ENCODE assay signal across 1 cellular context in genomic region chr22:37564111-37564711, GRCh38.
TF ChIP-seq lines count a peak whose summit lies in the region.

No MANE protein-coding gene starts in this region.

TF ChIP-seq in HepG2, 621 proteins besides CTCF, POLR2A, EP300 and RAD21:
- TF ChIP-seq, protein P1, sequence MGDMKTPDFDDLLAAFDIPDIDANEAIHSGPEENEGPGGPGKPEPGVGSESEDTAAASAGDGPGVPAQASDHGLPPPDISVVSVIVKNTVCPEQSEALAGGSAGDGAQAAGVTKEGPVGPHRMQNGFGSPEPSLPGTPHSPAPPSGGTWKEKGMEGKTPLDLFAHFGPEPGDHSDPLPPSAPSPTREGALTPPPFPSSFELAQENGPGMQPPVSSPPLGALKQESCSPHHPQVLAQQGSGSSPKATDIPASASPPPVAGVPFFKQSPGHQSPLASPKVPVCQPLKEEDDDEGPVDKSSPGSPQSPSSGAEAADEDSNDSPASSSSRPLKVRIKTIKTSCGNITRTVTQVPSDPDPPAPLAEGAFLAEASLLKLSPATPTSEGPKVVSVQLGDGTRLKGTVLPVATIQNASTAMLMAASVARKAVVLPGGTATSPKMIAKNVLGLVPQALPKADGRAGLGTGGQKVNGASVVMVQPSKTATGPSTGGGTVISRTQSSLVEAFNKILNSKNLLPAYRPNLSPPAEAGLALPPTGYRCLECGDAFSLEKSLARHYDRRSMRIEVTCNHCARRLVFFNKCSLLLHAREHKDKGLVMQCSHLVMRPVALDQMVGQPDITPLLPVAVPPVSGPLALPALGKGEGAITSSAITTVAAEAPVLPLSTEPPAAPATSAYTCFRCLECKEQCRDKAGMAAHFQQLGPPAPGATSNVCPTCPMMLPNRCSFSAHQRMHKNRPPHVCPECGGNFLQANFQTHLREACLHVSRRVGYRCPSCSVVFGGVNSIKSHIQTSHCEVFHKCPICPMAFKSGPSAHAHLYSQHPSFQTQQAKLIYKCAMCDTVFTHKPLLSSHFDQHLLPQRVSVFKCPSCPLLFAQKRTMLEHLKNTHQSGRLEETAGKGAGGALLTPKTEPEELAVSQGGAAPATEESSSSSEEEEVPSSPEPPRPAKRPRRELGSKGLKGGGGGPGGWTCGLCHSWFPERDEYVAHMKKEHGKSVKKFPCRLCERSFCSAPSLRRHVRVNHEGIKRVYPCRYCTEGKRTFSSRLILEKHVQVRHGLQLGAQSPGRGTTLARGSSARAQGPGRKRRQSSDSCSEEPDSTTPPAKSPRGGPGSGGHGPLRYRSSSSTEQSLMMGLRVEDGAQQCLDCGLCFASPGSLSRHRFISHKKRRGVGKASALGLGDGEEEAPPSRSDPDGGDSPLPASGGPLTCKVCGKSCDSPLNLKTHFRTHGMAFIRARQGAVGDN (CRISPR knock-in tag; IDR thresholded peaks at IDR 0.05), result 0 out of 2 replicates have a peak, but pooled peaks have one; percentile 1
- TF ChIP-seq SNAI1 (CRISPR knock-in tag; IDR thresholded peaks at IDR 0.05; ENCODE audit: borderline replicate concordance) (0 out of 2 replicates have a peak, but pooled peaks have one; percentile 62), POLR2AphosphoS5 (IDR thresholded peaks at IDR 0.05; ENCODE audit: low read depth, low read length) (peak; percentile 9; the same call in 1 of the 2 replicates), MXD1 (CRISPR knock-in tag; IDR thresholded peaks at IDR 0.05) (0 out of 2 replicates have a peak, but pooled peaks have one; percentile 39), ZNF782 (CRISPR knock-in tag; IDR thresholded peaks at IDR 0.05; ENCODE audit: borderline replicate concordance) (no peak), AKAP8 (CRISPR knock-in tag; IDR thresholded peaks at IDR 0.05) (peak; percentile 81; the same call in 1 of the 2 replicates), TBX2 (CRISPR knock-in tag; IDR thresholded peaks at IDR 0.05; ENCODE audit: borderline replicate concordance) (no peak), ZNF34 (CRISPR knock-in tag; IDR thresholded peaks at IDR 0.05; ENCODE audit: borderline replicate concordance) (0 out of 2 replicates have a peak, but pooled peaks have one; percentile 6), ZNF317 (CRISPR knock-in tag; IDR thresholded peaks at IDR 0.05) (0 out of 2 replicates have a peak, but pooled peaks have one; percentile 43), MED1 (CRISPR knock-in tag; IDR thresholded peaks at IDR 0.05) (no peak), POLR2G (IDR thresholded peaks at IDR 0.05; ENCODE audit: low read depth, low read length) (peak; percentile 38; the same call in 1 of the 2 replicates)
- TF ChIP-seq, protein P2, sequence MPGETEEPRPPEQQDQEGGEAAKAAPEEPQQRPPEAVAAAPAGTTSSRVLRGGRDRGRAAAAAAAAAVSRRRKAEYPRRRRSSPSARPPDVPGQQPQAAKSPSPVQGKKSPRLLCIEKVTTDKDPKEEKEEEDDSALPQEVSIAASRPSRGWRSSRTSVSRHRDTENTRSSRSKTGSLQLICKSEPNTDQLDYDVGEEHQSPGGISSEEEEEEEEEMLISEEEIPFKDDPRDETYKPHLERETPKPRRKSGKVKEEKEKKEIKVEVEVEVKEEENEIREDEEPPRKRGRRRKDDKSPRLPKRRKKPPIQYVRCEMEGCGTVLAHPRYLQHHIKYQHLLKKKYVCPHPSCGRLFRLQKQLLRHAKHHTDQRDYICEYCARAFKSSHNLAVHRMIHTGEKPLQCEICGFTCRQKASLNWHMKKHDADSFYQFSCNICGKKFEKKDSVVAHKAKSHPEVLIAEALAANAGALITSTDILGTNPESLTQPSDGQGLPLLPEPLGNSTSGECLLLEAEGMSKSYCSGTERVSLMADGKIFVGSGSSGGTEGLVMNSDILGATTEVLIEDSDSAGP (CRISPR knock-in tag; IDR thresholded peaks at IDR 0.05; ENCODE audit: borderline replicate concordance), result 0 out of 2 replicates have a peak, but pooled peaks have one; percentile 3
- TF ChIP-seq, protein P3, sequence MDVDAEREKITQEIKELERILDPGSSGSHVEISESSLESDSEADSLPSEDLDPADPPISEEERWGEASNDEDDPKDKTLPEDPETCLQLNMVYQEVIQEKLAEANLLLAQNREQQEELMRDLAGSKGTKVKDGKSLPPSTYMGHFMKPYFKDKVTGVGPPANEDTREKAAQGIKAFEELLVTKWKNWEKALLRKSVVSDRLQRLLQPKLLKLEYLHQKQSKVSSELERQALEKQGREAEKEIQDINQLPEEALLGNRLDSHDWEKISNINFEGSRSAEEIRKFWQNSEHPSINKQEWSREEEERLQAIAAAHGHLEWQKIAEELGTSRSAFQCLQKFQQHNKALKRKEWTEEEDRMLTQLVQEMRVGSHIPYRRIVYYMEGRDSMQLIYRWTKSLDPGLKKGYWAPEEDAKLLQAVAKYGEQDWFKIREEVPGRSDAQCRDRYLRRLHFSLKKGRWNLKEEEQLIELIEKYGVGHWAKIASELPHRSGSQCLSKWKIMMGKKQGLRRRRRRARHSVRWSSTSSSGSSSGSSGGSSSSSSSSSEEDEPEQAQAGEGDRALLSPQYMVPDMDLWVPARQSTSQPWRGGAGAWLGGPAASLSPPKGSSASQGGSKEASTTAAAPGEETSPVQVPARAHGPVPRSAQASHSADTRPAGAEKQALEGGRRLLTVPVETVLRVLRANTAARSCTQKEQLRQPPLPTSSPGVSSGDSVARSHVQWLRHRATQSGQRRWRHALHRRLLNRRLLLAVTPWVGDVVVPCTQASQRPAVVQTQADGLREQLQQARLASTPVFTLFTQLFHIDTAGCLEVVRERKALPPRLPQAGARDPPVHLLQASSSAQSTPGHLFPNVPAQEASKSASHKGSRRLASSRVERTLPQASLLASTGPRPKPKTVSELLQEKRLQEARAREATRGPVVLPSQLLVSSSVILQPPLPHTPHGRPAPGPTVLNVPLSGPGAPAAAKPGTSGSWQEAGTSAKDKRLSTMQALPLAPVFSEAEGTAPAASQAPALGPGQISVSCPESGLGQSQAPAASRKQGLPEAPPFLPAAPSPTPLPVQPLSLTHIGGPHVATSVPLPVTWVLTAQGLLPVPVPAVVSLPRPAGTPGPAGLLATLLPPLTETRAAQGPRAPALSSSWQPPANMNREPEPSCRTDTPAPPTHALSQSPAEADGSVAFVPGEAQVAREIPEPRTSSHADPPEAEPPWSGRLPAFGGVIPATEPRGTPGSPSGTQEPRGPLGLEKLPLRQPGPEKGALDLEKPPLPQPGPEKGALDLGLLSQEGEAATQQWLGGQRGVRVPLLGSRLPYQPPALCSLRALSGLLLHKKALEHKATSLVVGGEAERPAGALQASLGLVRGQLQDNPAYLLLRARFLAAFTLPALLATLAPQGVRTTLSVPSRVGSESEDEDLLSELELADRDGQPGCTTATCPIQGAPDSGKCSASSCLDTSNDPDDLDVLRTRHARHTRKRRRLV (CRISPR knock-in tag; IDR thresholded peaks at IDR 0.05), result 0 out of 2 replicates have a peak, but pooled peaks have one; percentile 29
